ENCODE assay signal across 8 cellular contexts in genomic region chr6:31547727-31548422, GRCh38. TPM values are rescaled to one million over a fixed set of nuclear protein-coding genes. Genes with fewer than 3 reads are reported as not detected.
DNase-seq lines count a peak whose midpoint lies in the region; ATAC-seq, FAIRE-seq and TF ChIP-seq lines count a peak whose summit lies in the region.

No MANE protein-coding gene starts in this region.

- TF ChIP-seq CTCF in 22Rv1 (IDR thresholded peaks at IDR 0.05) (no peak), bronchial epithelial cell (IDR thresholded peaks at IDR 0.05; ENCODE audit: insufficient read depth, low read length, severe bottlenecking) (no peak)

- H3K27me3 Mint-ChIP-seq in IgD-negative memory B cell, result peaks cover 1% of the 10 kb centered on the region

- H3K4me3 Mint-ChIP-seq in IgD-negative memory B cell, result peak overlapping the region; percentile 76 to 98 (median 88)

- peaks cover 54% of the 10 kb centered on the region for H3K4me1 ChIP-seq in mononuclear cell (ENCODE audit: insufficient read depth, low read length)

- H3K36me3 Mint-ChIP-seq in IgD-negative memory B cell, result no peaks in the 10 kb centered on the region

- no peaks in the 10 kb centered on the region for H3K9me3 ChIP-seq in mononuclear cell (ENCODE audit: low read depth, low read length)

- peak overlapping the region; percentile 83 for H3K27ac ChIP-seq in 22Rv1

- no peaks in the 10 kb centered on the region for H3K9me3 Mint-ChIP-seq in IgD-negative memory B cell

- FAIRE-seq in bronchial epithelial cell (lab: Jason Lieb, UNC), result no peak

- no peak for ATAC-seq in GM19328 (IDR thresholded peaks at IDR 0.05; ENCODE audit: unreplicated experiment)
- ATAC-seq in HG03342 (IDR thresholded peaks at IDR 0.05; ENCODE audit: unreplicated experiment), result no peak
- no peak for ATAC-seq in GM19023 (IDR thresholded peaks at IDR 0.05; ENCODE audit: unreplicated experiment)

- peak overlapping the region; percentile 86 to 97 (median 88) for H3K27ac Mint-ChIP-seq in IgD-negative memory B cell

- peaks cover 4% of the 10 kb centered on the region for H3K36me3 ChIP-seq in bronchial epithelial cell (ENCODE audit: control insufficient read depth, insufficient read depth, low read length)

- H3K27me3 ChIP-seq in bronchial epithelial cell (ENCODE audit: control insufficient read depth, insufficient read depth, low read length) (no peaks in the 10 kb centered on the region), mononuclear cell (ENCODE audit: insufficient read depth, low read length) (no peaks in the 10 kb centered on the region)

- DNase-seq in bronchial epithelial cell (ENCODE audit: low read depth) (no peak), HK-2 (ENCODE audit: unreplicated experiment) (no peak)

- H3K4me3 ChIP-seq in bronchial epithelial cell (ENCODE audit: low read depth, low read length) (peak overlapping the region; percentile 35), mononuclear cell (ENCODE audit: low read length) (peak overlapping the region; percentile 36)

- H3K4me1 Mint-ChIP-seq in IgD-negative memory B cell, result peaks cover 16 to 32% (median 29%) of the 10 kb centered on the region in 3 donors

RNA-seq across cellular contexts. Expression of gene NFKBIL1, which starts 0.5 kb away (rescaled TPM):
- polyA plus RNA-seq in IgD-negative memory B cell, result 11.5 TPM
- 38.9 and 40.0 TPM in 2 replicates for total RNA-seq in bronchial epithelial cell
- 9.8 TPM for total RNA-seq in mononuclear cell

RNA-seq across cellular contexts. Expression of gene ATP6V1G2, which starts 1.5 kb away (rescaled TPM):
- 0.53 TPM for polyA plus RNA-seq in IgD-negative memory B cell
- total RNA-seq in bronchial epithelial cell (0.26 and 0.51 TPM in 2 replicates), mononuclear cell (0.73 TPM)

RNA-seq across cellular contexts. Expression of gene DDX39B, which starts 6.1 kb away (rescaled TPM):
- 89.4 TPM for polyA plus RNA-seq in IgD-negative memory B cell
- total RNA-seq in bronchial epithelial cell, result 335 and 385 TPM in 2 replicates
- total RNA-seq in mononuclear cell, result 183 TPM

RNA-seq across cellular contexts. Expression of gene MCCD1, which starts 19.1 kb away (rescaled TPM):
- polyA plus RNA-seq in IgD-negative memory B cell, result not detected
- not detected in 2 replicates for total RNA-seq in bronchial epithelial cell
- total RNA-seq in mononuclear cell, result not detected

RNA-seq across cellular contexts. Expression of gene LTA, which starts 24.2 kb away (rescaled TPM):
- 16.3 TPM for polyA plus RNA-seq in IgD-negative memory B cell
- not detected in 2 replicates for total RNA-seq in bronchial epithelial cell
- 2.5 TPM for total RNA-seq in mononuclear cell
